Comparison of ENCODE assay signal across 7 cellular contexts in the genomic region with DNA sequence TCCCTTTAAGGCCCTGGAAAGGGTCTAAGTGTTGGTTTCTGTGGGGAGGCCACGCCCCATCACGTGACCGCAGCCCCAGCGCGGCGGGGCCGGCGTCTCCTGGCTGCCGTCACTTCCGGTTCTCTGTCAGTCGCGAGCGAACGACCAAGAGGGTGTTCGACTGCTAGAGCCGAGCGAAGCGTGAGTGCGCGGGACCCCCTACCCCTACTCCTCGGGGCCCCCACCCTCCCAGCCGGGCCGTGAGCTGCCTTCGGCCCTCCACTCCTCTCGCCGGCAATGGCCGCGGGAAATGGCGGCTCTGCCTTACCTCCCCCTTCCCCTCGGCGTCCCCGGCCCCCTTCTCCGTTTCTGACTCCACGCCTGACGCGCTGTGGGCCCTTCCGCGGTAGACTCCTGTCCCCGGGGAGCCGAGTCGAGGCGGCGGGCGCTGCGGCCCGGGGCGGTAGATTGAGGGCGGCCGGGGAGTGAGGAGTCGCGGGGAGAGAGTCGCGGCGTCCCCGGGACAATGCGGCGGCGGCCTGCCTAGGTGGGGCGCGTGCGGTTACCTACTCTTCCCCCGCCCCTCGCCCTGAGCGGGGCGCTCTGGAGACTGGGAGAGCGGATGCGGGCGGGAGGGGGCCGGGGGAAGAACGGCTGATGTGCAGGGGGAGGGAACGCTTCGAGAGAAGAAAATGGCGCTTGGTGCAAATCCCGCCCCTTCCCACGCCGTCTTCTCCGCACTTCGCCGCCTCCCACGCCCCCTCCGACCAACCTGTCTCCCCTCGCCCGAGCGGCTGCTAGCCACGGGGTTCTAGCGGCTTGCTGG. TPM values are rescaled to one million over a fixed set of nuclear protein-coding genes. Genes with fewer than 3 reads are reported as not detected.
DNase-seq lines count a peak whose midpoint lies in the region; ATAC-seq, FAIRE-seq and TF ChIP-seq lines count a peak whose summit lies in the region.

A gene (plus strand): TSS at position 112 of the 805 bp plus-strand sequence. CDS start 2,956 bp downstream, outside the sequence.

- H3K4me3 ChIP-seq in astrocyte (ENCODE audit: insufficient read depth, low read depth, low read length) (peak within 1 kb of the TSS; percentile 86), hepatocyte (peak within 1 kb of the TSS; percentile 80)

- peak within 1 kb of the TSS; percentile 91 for H3K27ac Mint-ChIP-seq in astrocyte (ENCODE audit: unreplicated experiment)

- H3K4me1 ChIP-seq in astrocyte (ENCODE audit: insufficient read depth, low read length) (peaks cover 11% of the 10 kb centered on the region), hepatocyte (ENCODE audit: insufficient read depth) (peaks cover 5% of the 10 kb centered on the region)

- no peaks in the 10 kb centered on the region for H3K9me3 Mint-ChIP-seq in astrocyte (ENCODE audit: unreplicated experiment)

- peaks cover 3% of the 10 kb centered on the region for H3K4me1 Mint-ChIP-seq in astrocyte (ENCODE audit: low read depth, unreplicated experiment)

- H3K4me3 Mint-ChIP-seq in astrocyte (ENCODE audit: unreplicated experiment), result peak within 1 kb of the TSS; percentile 96

- H3K36me3 Mint-ChIP-seq in astrocyte (ENCODE audit: low read depth, unreplicated experiment), result no peaks in the 10 kb centered on the region

- H3K36me3 ChIP-seq in astrocyte (ENCODE audit: insufficient read depth, low read length) (peaks cover 7% of the 10 kb centered on the region), hepatocyte (replicated peaks; ENCODE audit: insufficient read depth, low read depth) (no peaks in the 10 kb centered on the region)

- H3K79me2 ChIP-seq in astrocyte (ENCODE audit: insufficient read depth, low read length) (peaks cover 48% of the 10 kb centered on the region), hepatocyte (peaks cover 41% of the 10 kb centered on the region)

- FAIRE-seq in GM18507 (lab: Jason Lieb, UNC), result peak; percentile 88
- no peak for FAIRE-seq in astrocyte (lab: Jason Lieb, UNC)

- H3K9ac ChIP-seq in astrocyte (ENCODE audit: low read length), result peak within 1 kb of the TSS; percentile 97

- no peaks in the 10 kb centered on the region for H3K27me3 Mint-ChIP-seq in astrocyte (ENCODE audit: low read depth, unreplicated experiment)

- H3K9me3 ChIP-seq in astrocyte (ENCODE audit: insufficient read depth, low read depth, low read length) (no peaks in the 10 kb centered on the region), hepatocyte (ENCODE audit: low read depth) (no peaks in the 10 kb centered on the region)

- H2AFZ ChIP-seq in astrocyte (ENCODE audit: low read depth, low read length) (peak within 1 kb of the TSS; percentile 14), hepatocyte (peak within 1 kb of the TSS; percentile 73)

- peak; percentile 44 for ATAC-seq in HG02981 (IDR thresholded peaks at IDR 0.05; ENCODE audit: unreplicated experiment)

- WGBS in hepatocyte (ENCODE audit: low lambda C conversion rate, missing lambda C conversion rate), result under 1% methylated on average over 37 of the region's 86 CpGs

- peaks cover 40% of the 10 kb centered on the region for H4K20me1 ChIP-seq in astrocyte (ENCODE audit: insufficient read depth, low read length)
- peaks cover 38% of the 10 kb centered on the region for H4K20me1 ChIP-seq in hepatocyte (ENCODE audit: insufficient read depth, poor library complexity, severe bottlenecking)

- no peaks in the 10 kb centered on the region for H3K27me3 ChIP-seq in astrocyte (ENCODE audit: insufficient read depth, low read length)
- H3K27me3 ChIP-seq in hepatocyte, result no peaks in the 10 kb centered on the region

- no peak for TF ChIP-seq CTCF in astrocyte (IDR thresholded peaks at IDR 0.05; ENCODE audit: insufficient read depth, low read depth, low read length)
- TF ChIP-seq CTCF in hepatocyte (IDR thresholded peaks at IDR 0.05; ENCODE audit: poor library complexity), result peak; percentile 20

- H3K4me2 ChIP-seq in astrocyte (ENCODE audit: low read length) (peak within 1 kb of the TSS; percentile 84), hepatocyte (peak within 1 kb of the TSS; percentile 79)

- peak; percentile 75 for DNase-seq in GM18507 (ENCODE audit: extremely low spot score, insufficient read length, low read depth)
- DNase-seq in NCI-H2029 (lab: John Stamatoyannopoulos, UW), result peak; percentile 91
- DNase-seq in T-helper 22 cell (ENCODE audit: low read depth), result peak; percentile 89
- peak; percentile 78 for DNase-seq in astrocyte (ENCODE audit: low read depth)
- DNase-seq in hepatocyte (ENCODE audit: low spot score), result peak; percentile 97
- peak; percentile 93 for DNase-seq in retina

- H3K27ac ChIP-seq in astrocyte (ENCODE audit: low read depth, low read length) (peak within 1 kb of the TSS; percentile 93), hepatocyte (peak within 1 kb of the TSS; percentile 99)

- H3K9me2 ChIP-seq in hepatocyte (replicated peaks; ENCODE audit: insufficient read depth), result no peaks in the 10 kb centered on the region

RNA-seq across cellular contexts. Expression of the gene that starts here (rescaled TPM):
- total RNA-seq in astrocyte (219 and 235 TPM in 2 replicates), hepatocyte (340 and 347 TPM in 2 replicates)
- 394 and 419 TPM in 2 replicates for polyA plus RNA-seq in hepatocyte

Comparison
In these comparisons a context has a peak if more than half of its experiments do, and no peak if none do; other contexts are left out.
1. Peak in every context shown above with its lines: DNase-seq, ATAC-seq, H3K4me3 ChIP-seq and H3K27ac ChIP-seq.